In genomic region chr15:101201411-101202174, GRCh38 we compare ENCODE assay signal across 8 cellular contexts. TPM values are rescaled to one million over a fixed set of nuclear protein-coding genes. Genes with fewer than 3 reads are reported as not detected.
A peak's percentile ranks its signal among the peaks of the same experiment; 100 is the strongest.
DNase-seq lines count a peak whose midpoint lies in the region; ATAC-seq and TF ChIP-seq lines count a peak whose summit lies in the region.

No MANE protein-coding gene starts in this region.

- peak; percentile 80 to 89 for ATAC-seq in lower lobe of right lung
- peak; percentile 88 for ATAC-seq in thoracic aorta (ENCODE audit: insufficient number of reproducible peaks, low FRiP score, low read depth)
- ATAC-seq in HG02623 (IDR thresholded peaks at IDR 0.05; ENCODE audit: unreplicated experiment), result no peak

- H3K4me1 Mint-ChIP-seq in activated CD4-positive, alpha-beta T cell treated with anti-CD3 and anti-CD28 coated beads, Interleukin-2, amount 10 ng/mL, durations not matched to agents 7 days and 5 days, result peaks cover 88% of the 10 kb centered on the region

- no peak for DNase-seq in activated CD4-positive, alpha-beta T cell treated with anti-CD3 and anti-CD28 coated beads, Interleukin-2, amount 10 ng/mL, durations not matched to agents 7 days and 5 days
- DNase-seq in activated CD4-positive, alpha-beta T cell treated with anti-CD3 and anti-CD28 coated beads for 1 hour, result no peak
- DNase-seq in SJSA1 (ENCODE audit: low read depth in 1 of 2, low spot score in 2 of 2), result peak; percentile 93 to 99
- DNase-seq in lower lobe of right lung, result peak; percentile 75
- DNase-seq in thoracic aorta (ENCODE audit: low spot score), result peak; percentile 94
- DNase-seq in DMS114 treated with DMSO at 0.1 percent for 48 hours (lab: John Stamatoyannopoulos, UW; ENCODE audit: unreplicated experiment), result no peak

- WGBS in ectodermal cell, 2 experiments, result 13 to 17% methylated on average over 5 of the region's 5 CpGs

- H3K27me3 ChIP-seq in SJSA1 (replicated peaks) (no peaks in the 10 kb centered on the region), ectodermal cell (ENCODE audit: control insufficient read depth, insufficient read depth, low read length, poor library complexity, severe bottlenecking) (no peaks in the 10 kb centered on the region), lower lobe of right lung (ENCODE audit: low read depth) (no peaks in the 10 kb centered on the region), thoracic aorta (replicated peaks; ENCODE audit: insufficient read depth) (no peaks in the 10 kb centered on the region)

- no peak overlapping the region for H3K4me3 Mint-ChIP-seq in activated CD4-positive, alpha-beta T cell treated with anti-CD3 and anti-CD28 coated beads, Interleukin-2, amount 10 ng/mL, durations not matched to agents 7 days and 5 days

- no peaks in the 10 kb centered on the region for H3K36me3 ChIP-seq in SJSA1
- no peaks in the 10 kb centered on the region for H3K36me3 ChIP-seq in ectodermal cell (ENCODE audit: control insufficient read depth, insufficient read depth, low read length)
- H3K36me3 ChIP-seq in lower lobe of right lung, result no peaks in the 10 kb centered on the region
- no peaks in the 10 kb centered on the region for H3K36me3 ChIP-seq in thoracic aorta

- H3K9me3 ChIP-seq in SJSA1 (replicated peaks), result no peaks in the 10 kb centered on the region
- no peaks in the 10 kb centered on the region for H3K9me3 ChIP-seq in ectodermal cell (ENCODE audit: control insufficient read depth, low read length)
- no peaks in the 10 kb centered on the region for H3K9me3 ChIP-seq in lower lobe of right lung
- H3K9me3 ChIP-seq in thoracic aorta, result no peaks in the 10 kb centered on the region

- peaks cover 20% of the 10 kb centered on the region for H3K36me3 Mint-ChIP-seq in activated CD4-positive, alpha-beta T cell treated with anti-CD3 and anti-CD28 coated beads, Interleukin-2, amount 10 ng/mL, durations not matched to agents 7 days and 5 days (ENCODE audit: low read depth)

- H3K4me1 ChIP-seq in SJSA1 (replicated peaks), result peaks cover 64% of the 10 kb centered on the region
- H3K4me1 ChIP-seq in ectodermal cell (ENCODE audit: control insufficient read depth, insufficient read depth, low read length), result peaks cover 27% of the 10 kb centered on the region
- H3K4me1 ChIP-seq in lower lobe of right lung, result peaks cover 71% of the 10 kb centered on the region
- H3K4me1 ChIP-seq in thoracic aorta (ENCODE audit: control insufficient read depth in 1 of 2, low read depth in 2 of 2), result peaks cover 44 to 87% of the 10 kb centered on the region in 2 donors

- intact Hi-C loops in lower lobe of right lung (cut with DNase I), result no loop called here

- CTCF ChIA-PET in activated CD4-positive, alpha-beta T cell treated with anti-CD3 and anti-CD28 coated beads, Interleukin-2, amount 10 ng/mL, durations not matched to agents 7 days and 5 days (lab: Charles Lee), result no interaction called here

- H3K4me3 ChIP-seq in SJSA1, result no peak overlapping the region
- H3K4me3 ChIP-seq in ectodermal cell (ENCODE audit: insufficient read depth, low read depth, low read length), result no peak overlapping the region
- no peak overlapping the region for H3K4me3 ChIP-seq in lower lobe of right lung
- peak overlapping the region; percentile 53 for H3K4me3 ChIP-seq in thoracic aorta

- H3K9me3 Mint-ChIP-seq in activated CD4-positive, alpha-beta T cell treated with anti-CD3 and anti-CD28 coated beads, Interleukin-2, amount 10 ng/mL, durations not matched to agents 7 days and 5 days, result no peaks in the 10 kb centered on the region

- peak overlapping the region; percentile 53 for H3K27ac ChIP-seq in SJSA1
- H3K27ac ChIP-seq in ectodermal cell (ENCODE audit: insufficient read depth, low read depth, low read length, poor library complexity, severe bottlenecking), result peak overlapping the region; percentile 58
- peak overlapping the region; percentile 61 for H3K27ac ChIP-seq in lower lobe of right lung
- H3K27ac ChIP-seq in thoracic aorta, result peak overlapping the region; percentile 65 to 81

- POLR2A ChIA-PET in activated CD4-positive, alpha-beta T cell treated with anti-CD3 and anti-CD28 coated beads, Interleukin-2, amount 10 ng/mL, durations not matched to agents 7 days and 5 days (lab: Charles Lee), result no interaction called here

- no peaks in the 10 kb centered on the region for H3K27me3 Mint-ChIP-seq in activated CD4-positive, alpha-beta T cell treated with anti-CD3 and anti-CD28 coated beads, Interleukin-2, amount 10 ng/mL, durations not matched to agents 7 days and 5 days

- TF ChIP-seq CTCF in lower lobe of right lung (IDR thresholded peaks at IDR 0.05), result no peak
- TF ChIP-seq CTCF in thoracic aorta (IDR thresholded peaks at IDR 0.05), result no peak

- H3K27ac Mint-ChIP-seq in activated CD4-positive, alpha-beta T cell treated with anti-CD3 and anti-CD28 coated beads, Interleukin-2, amount 10 ng/mL, durations not matched to agents 7 days and 5 days, result peak overlapping the region; percentile 62

RNA-seq across cellular contexts. Expression of gene CHSY1, which starts 50.3 kb away (rescaled TPM):
- 10 to 100 TPM; 32.5 to 39.6 TPM for total RNA-seq in activated CD4-positive, alpha-beta T cell treated with anti-CD3 and anti-CD28 coated beads, Interleukin-2, amount 10 ng/mL, durations not matched to agents 7 days and 5 days
- 47.9 and 62.8 TPM in 2 replicates for total RNA-seq in SJSA1 (2014; rRNA removed; shearing (Covaris generic))
- polyA plus RNA-seq in ectodermal cell (2013, experiment 1 of 4), result 33.5 TPM
- polyA plus RNA-seq in ectodermal cell (2013, experiment 2 of 4), result 36.6 TPM
- 23.3 TPM for polyA plus RNA-seq in ectodermal cell (2013, experiment 3 of 4)
- 26.0 TPM for polyA plus RNA-seq in ectodermal cell (2013, experiment 4 of 4)
- total RNA-seq in lower lobe of right lung, result 25.6 TPM
- 100 to 1,000 TPM in 1 of 2 donors, 10 to 100 TPM in 1; 35.7 to 153 TPM for total RNA-seq in thoracic aorta

Comparison
In these comparisons a context has a peak if more than half of its experiments do, and no peak if none do; other contexts are left out.
1. DNase-seq: peak in SJSA1 (2 of 2), lower lobe of right lung (single experiment) and thoracic aorta (single experiment); none in activated CD4-positive, alpha-beta T cell treated with anti-CD3 and anti-CD28 coated beads, Interleukin-2, amount 10 ng/mL, durations not matched to agents 7 days and 5 days (single experiment), activated CD4-positive, alpha-beta T cell treated with anti-CD3 and anti-CD28 coated beads for 1 hour (single experiment) and DMS114 treated with DMSO at 0.1 percent for 48 hours (single experiment).
2. Peak in every context shown above with its lines, with median percentiles within 50 percentile points of each other: H3K27ac ChIP-seq.